ENCODE assay signal across 16 cellular contexts in genomic region chr5:61159070-61159469, GRCh38. TPM values are rescaled to one million over a fixed set of nuclear protein-coding genes. Genes with fewer than 3 reads are reported as not detected.
DNase-seq lines count a peak whose midpoint lies in the region; ATAC-seq and TF ChIP-seq lines count a peak whose summit lies in the region.
"Had no signal": no experiment of that assay in that cellular context is flagged by ENCODE, and none has a peak within 500 bp of the region (broad histone marks: within the 10 kb centered on the region; RNA-seq: fewer than 3 reads in every experiment).

No MANE protein-coding gene starts in this region.

- peaks cover 8% of the 10 kb centered on the region for H3K27me3 Mint-ChIP-seq in glutamatergic neuron (ENCODE audit: unreplicated experiment)

- H3K9me3 Mint-ChIP-seq in glutamatergic neuron (ENCODE audit: unreplicated experiment): peaks cover 13% of the 10 kb centered on the region

- H3K27ac Mint-ChIP-seq in glutamatergic neuron (ENCODE audit: unreplicated experiment): no peak overlapping the region

- H3K27me3 ChIP-seq in adipocyte (replicated peaks; ENCODE audit: control insufficient read depth, insufficient read depth, low read length): no peaks in the 10 kb centered on the region
- H3K27me3 ChIP-seq in brain microvascular endothelial cell (replicated peaks): no peaks in the 10 kb centered on the region
- no peaks in the 10 kb centered on the region for H3K27me3 ChIP-seq in suprapubic skin

- no peak overlapping the region for H3K4me3 Mint-ChIP-seq in glutamatergic neuron (ENCODE audit: unreplicated experiment)

- ATAC-seq in HG03159 (IDR thresholded peaks at IDR 0.05; ENCODE audit: unreplicated experiment): no peak

- H3K36me3 ChIP-seq in adipocyte (ENCODE audit: control insufficient read depth, insufficient read depth, low read length, severe bottlenecking) (peaks cover 21% of the 10 kb centered on the region), brain microvascular endothelial cell (replicated peaks) (peaks cover 10% of the 10 kb centered on the region), suprapubic skin (peaks cover 23% of the 10 kb centered on the region)

- DNase-seq in DMS 273 (lab: John Stamatoyannopoulos, UW; ENCODE audit: unreplicated experiment) (peak; percentile 13), DMS 273 treated with DMSO at 0.1 percent for 48 hours (lab: John Stamatoyannopoulos, UW) (no peak), AG10803 (ENCODE audit: low read depth) (no peak), adipocyte (ENCODE audit: low read depth) (peak; percentile 12), glutamatergic neuron (no peak), brain microvascular endothelial cell (no peak), suprapubic skin (ENCODE audit: low spot score in 2 of 2) (no peak)
- DNase-seq: COR-L47, DMS79 treated with DMSO at 0.1 percent for 48 hours, GOT3, NCI-H146, NCI-H2227 treated with DMSO at 0.1 percent for 48 hours, NCI-H526, Right ventricle myocardium superior had no signal

- 88% methylated on average over 3 of the region's 3 CpGs for WGBS in suprapubic skin

- peaks cover 14% of the 10 kb centered on the region for H3K4me1 Mint-ChIP-seq in glutamatergic neuron (ENCODE audit: low read depth, unreplicated experiment)

- peaks cover 5% of the 10 kb centered on the region for H3K36me3 Mint-ChIP-seq in glutamatergic neuron (ENCODE audit: unreplicated experiment)

- in situ Hi-C loops in brain microvascular endothelial cell (cut with HindIII; ENCODE audit: low pct_ligation_motif_present, low sequenced_read_pairs): no loop called here

- peak; percentile 19; the same call in 1 of the 2 replicates for TF ChIP-seq CTCF in AG10803 (conservative IDR thresholded peaks at IDR 0.05; ENCODE audit: low read length)
- peak; percentile 11 for TF ChIP-seq CTCF in glutamatergic neuron (IDR thresholded peaks at IDR 0.05; ENCODE audit: partially characterized antibody, unreplicated experiment)
- no peak for TF ChIP-seq CTCF in brain microvascular endothelial cell (IDR thresholded peaks at IDR 0.05; ENCODE audit: low read depth, low read length, missing control alignments)
- TF ChIP-seq CTCF in suprapubic skin (IDR thresholded peaks at IDR 0.05): no peak

- no peak for TF ChIP-seq EP300 in suprapubic skin (IDR thresholded peaks at IDR 0.05)

- H3K27ac ChIP-seq in brain microvascular endothelial cell: no peak overlapping the region
- no peak overlapping the region for H3K27ac ChIP-seq in suprapubic skin
- H3K27ac ChIP-seq: 22Rv1 had no signal

- H3K9ac ChIP-seq in adipocyte (ENCODE audit: low read length): no peak overlapping the region

- TF ChIP-seq POLR2A in suprapubic skin (IDR thresholded peaks at IDR 0.05): no peak

- H3K4me3 ChIP-seq in AG10803 (ENCODE audit: low read length) (no peak overlapping the region), adipocyte (ENCODE audit: low read length) (no peak overlapping the region), brain microvascular endothelial cell (ENCODE audit: low read depth, low read length) (no peak overlapping the region), suprapubic skin (no peak overlapping the region)

- H3K4me1 ChIP-seq in adipocyte (ENCODE audit: control insufficient read depth, insufficient read depth, low read length) (peaks cover 29% of the 10 kb centered on the region), suprapubic skin (peaks cover 30% of the 10 kb centered on the region)

- no peaks in the 10 kb centered on the region for H3K9me3 ChIP-seq in adipocyte (ENCODE audit: control insufficient read depth, low read length)
- no peaks in the 10 kb centered on the region for H3K9me3 ChIP-seq in suprapubic skin

RNA-seq across cellular contexts. Expression of gene SMIM15, which starts 3.2 kb away (rescaled TPM):
- total RNA-seq in glutamatergic neuron (ENCODE audit: unreplicated experiment): 39.7 TPM
- total RNA-seq in suprapubic skin: 10 to 100 TPM; 30.4 to 47.9 (median 44.4) TPM

Comparison
In these comparisons a context has a peak if more than half of its experiments do, and no peak if none do; other contexts are left out.
1. DNase-seq: peak in DMS 273 (single experiment) and adipocyte (single experiment); none in DMS 273 treated with DMSO at 0.1 percent for 48 hours (single experiment), AG10803 (single experiment), glutamatergic neuron (single experiment), brain microvascular endothelial cell (single experiment) and suprapubic skin (0 of 2).
2. CTCF ChIP-seq: peak in AG10803 (single experiment) and glutamatergic neuron (single experiment); none in brain microvascular endothelial cell (single experiment) and suprapubic skin (0 of 2).